2 cellular contexts compared by ENCODE assay signal in the genomic region with DNA sequence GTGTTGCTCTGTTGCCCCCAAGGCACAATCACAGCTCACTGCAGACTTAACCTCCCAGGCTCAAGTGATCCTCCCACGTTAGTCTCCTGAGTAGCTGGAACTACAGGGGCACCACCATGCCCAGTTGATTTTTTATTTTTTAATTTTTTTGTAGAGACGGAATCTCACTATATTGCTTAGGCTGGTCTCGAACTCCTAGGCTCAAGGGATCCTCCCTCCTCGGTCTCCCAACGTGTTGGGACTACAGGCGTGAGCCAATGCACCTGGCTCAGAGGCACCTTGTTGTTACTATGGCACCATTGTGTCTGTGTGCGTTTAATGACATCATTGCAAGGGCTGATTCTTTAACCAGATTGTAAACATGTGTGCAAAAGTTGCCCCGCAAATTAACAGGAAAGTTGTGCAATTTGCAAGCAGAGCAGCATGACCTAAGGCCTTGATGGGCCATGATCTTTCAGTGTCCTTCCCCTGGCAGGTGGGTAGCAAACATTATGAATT.
TF ChIP-seq lines count a peak whose summit lies in the region.

No MANE protein-coding gene starts in this region.

TF ChIP-seq in IMR-90, 13 proteins besides CTCF, POLR2A, EP300 and RAD21:
- no peak for TF ChIP-seq RFX5 (IDR thresholded peaks at IDR 0.05; ENCODE audit: low read depth, low read length)
- peak; percentile 33; the same call in 1 of the 2 replicates for TF ChIP-seq CEBPB (IDR thresholded peaks at IDR 0.05; ENCODE audit: low read depth, low read length)
- TF ChIP-seq FOS (IDR thresholded peaks at IDR 0.05; ENCODE audit: low read depth, low read length): no peak

TF ChIP-seq in GM12878, 131 proteins besides CTCF, POLR2A, EP300 and RAD21:
- TF ChIP-seq, protein P1, sequence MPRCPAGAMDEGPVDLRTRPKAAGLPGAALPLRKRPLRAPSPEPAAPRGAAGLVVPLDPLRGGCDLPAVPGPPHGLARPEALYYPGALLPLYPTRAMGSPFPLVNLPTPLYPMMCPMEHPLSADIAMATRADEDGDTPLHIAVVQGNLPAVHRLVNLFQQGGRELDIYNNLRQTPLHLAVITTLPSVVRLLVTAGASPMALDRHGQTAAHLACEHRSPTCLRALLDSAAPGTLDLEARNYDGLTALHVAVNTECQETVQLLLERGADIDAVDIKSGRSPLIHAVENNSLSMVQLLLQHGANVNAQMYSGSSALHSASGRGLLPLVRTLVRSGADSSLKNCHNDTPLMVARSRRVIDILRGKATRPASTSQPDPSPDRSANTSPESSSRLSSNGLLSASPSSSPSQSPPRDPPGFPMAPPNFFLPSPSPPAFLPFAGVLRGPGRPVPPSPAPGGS (IDR thresholded peaks at IDR 0.05; ENCODE audit: borderline replicate concordance, insufficient read depth, low read depth, low read length, poor library complexity, severe bottlenecking): peak; percentile 52
- TF ChIP-seq, protein P2, sequence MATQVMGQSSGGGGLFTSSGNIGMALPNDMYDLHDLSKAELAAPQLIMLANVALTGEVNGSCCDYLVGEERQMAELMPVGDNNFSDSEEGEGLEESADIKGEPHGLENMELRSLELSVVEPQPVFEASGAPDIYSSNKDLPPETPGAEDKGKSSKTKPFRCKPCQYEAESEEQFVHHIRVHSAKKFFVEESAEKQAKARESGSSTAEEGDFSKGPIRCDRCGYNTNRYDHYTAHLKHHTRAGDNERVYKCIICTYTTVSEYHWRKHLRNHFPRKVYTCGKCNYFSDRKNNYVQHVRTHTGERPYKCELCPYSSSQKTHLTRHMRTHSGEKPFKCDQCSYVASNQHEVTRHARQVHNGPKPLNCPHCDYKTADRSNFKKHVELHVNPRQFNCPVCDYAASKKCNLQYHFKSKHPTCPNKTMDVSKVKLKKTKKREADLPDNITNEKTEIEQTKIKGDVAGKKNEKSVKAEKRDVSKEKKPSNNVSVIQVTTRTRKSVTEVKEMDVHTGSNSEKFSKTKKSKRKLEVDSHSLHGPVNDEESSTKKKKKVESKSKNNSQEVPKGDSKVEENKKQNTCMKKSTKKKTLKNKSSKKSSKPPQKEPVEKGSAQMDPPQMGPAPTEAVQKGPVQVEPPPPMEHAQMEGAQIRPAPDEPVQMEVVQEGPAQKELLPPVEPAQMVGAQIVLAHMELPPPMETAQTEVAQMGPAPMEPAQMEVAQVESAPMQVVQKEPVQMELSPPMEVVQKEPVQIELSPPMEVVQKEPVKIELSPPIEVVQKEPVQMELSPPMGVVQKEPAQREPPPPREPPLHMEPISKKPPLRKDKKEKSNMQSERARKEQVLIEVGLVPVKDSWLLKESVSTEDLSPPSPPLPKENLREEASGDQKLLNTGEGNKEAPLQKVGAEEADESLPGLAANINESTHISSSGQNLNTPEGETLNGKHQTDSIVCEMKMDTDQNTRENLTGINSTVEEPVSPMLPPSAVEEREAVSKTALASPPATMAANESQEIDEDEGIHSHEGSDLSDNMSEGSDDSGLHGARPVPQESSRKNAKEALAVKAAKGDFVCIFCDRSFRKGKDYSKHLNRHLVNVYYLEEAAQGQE (IDR thresholded peaks at IDR 0.05; ENCODE audit: low read depth, low read length): no peak
